Comparison of ENCODE assay signal across 8 cellular contexts in the genomic region with DNA sequence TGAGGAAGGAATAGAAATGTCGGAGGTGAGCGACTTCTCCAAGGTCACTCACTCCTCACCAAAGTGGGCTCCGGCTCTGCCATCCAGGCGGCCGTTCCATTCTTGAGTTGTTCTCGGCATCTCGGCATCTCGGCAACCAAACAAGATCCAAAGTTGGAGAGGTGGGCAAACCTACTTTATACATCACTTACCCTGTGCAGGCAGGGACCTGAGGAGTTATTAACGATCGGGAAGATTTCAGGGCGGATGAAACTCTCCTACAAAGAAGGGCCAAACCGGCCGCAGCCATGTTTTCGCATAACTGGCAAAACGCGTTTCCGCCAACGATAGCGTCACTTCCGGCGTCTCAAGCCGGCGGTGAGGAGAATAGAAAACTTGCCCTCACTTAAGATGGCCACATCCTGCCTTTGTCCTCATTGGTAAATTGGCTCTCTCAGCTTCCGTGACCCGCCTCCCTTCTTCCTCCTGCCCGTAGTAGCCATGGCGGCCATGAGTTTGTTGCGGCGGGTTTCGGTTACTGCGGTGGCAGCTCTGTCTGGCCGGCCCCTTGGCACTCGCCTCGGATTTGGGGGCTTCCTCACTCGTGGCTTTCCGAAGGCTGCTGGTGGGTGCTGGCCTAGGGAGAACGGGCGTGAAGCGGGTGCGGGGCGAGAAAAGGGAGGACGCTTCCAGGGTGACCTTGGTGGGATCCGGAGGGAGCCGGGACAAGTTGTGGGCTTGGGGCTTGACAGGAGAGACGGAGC.
DNase-seq lines count a peak whose midpoint lies in the region; ATAC-seq lines count a peak whose summit lies in the region.

MRPL47 (minus strand) TSS at position 303 of the 743 bp plus-strand sequence; CDS start at position 289, 14 bp downstream.
NDUFB5 (plus strand) TSS at position 459 of the 743 bp plus-strand sequence; CDS start at position 481, 22 bp downstream.

- peak within 1 kb of the TSS; percentile 88 to 97 (median 93) for H3K27ac ChIP-seq in BLaER1 treated with 17β-estradiol and CSF1 and Interleukin-3, amounts not matched to agents 10 nM and 100 nM

- peak within 1 kb of the TSS; percentile 88 to 96 (median 93) for H3K9ac ChIP-seq in BLaER1 treated with 17β-estradiol and CSF1 and Interleukin-3, amounts not matched to agents 10 nM and 100 nM

- H3K9me3 ChIP-seq in BLaER1 treated with 17β-estradiol and CSF1 and Interleukin-3, amounts not matched to agents 10 nM and 100 nM (replicated peaks in 1 of 11) = no peaks in the 10 kb centered on the region

- H3K27me3 ChIP-seq in BLaER1 treated with 17β-estradiol and CSF1 and Interleukin-3, amounts not matched to agents 10 nM and 100 nM = no peaks in the 10 kb centered on the region

- ATAC-seq in GM19351 (IDR thresholded peaks at IDR 0.05; ENCODE audit: unreplicated experiment) (peak; percentile 88), HG03521 (IDR thresholded peaks at IDR 0.05; ENCODE audit: unreplicated experiment) (peak; percentile 95)

- H3K36me3 ChIP-seq in BLaER1 treated with 17β-estradiol and CSF1 and Interleukin-3, amounts not matched to agents 10 nM and 100 nM = peaks cover 34 to 65% (median 43%) of the 10 kb centered on the region in 11 experiments

- DNase-seq in NCI-H748 (lab: John Stamatoyannopoulos, UW; ENCODE audit: unreplicated experiment) (peak; percentile 95), dedifferentiated amniotic fluid mesenchymal stem cell (ENCODE audit: extremely low spot score) (peak; percentile 99), left kidney (ENCODE audit: low read depth, low spot score) (peak; percentile 99)
- DNase-seq in activated CD4-positive, alpha-beta T cell treated with anti-CD3 and anti-CD28 coated beads, Interleukin-2, amount 50 U/mL, for 1 hour = peak; percentile 89
- peak; percentile 91 to 92 for DNase-seq in stimulated activated CD4-positive, alpha-beta T cell treated with anti-CD3 and anti-CD28 coated beads, Interleukin-2, amount 100 ng/mL, for 24 hours

- H3K4me1 ChIP-seq in BLaER1 treated with 17β-estradiol and CSF1 and Interleukin-3, amounts not matched to agents 10 nM and 100 nM = peaks cover 27 to 47% (median 35%) of the 10 kb centered on the region in 10 experiments

- H3K4me2 ChIP-seq in BLaER1 treated with 17β-estradiol and CSF1 and Interleukin-3, amounts not matched to agents 10 nM and 100 nM = peak within 1 kb of the TSS; percentile 88 to 95 (median 91)

- peak within 1 kb of the TSS; percentile 74 to 88 (median 82) for H3K4me3 ChIP-seq in BLaER1 treated with 17β-estradiol and CSF1 and Interleukin-3, amounts not matched to agents 10 nM and 100 nM

- H4K20me1 ChIP-seq in BLaER1 treated with 17β-estradiol and CSF1 and Interleukin-3, amounts not matched to agents 10 nM and 100 nM = peaks cover 6 to 26% (median 18%) of the 10 kb centered on the region in 11 experiments; a peak in 12 of 22 replicates

Comparison
In these comparisons a context has a peak if more than half of its experiments do, and no peak if none do; other contexts are left out.
1. Peak in every context shown above with its lines: DNase-seq, ATAC-seq, H3K4me3 ChIP-seq and H3K27ac ChIP-seq.